ENCODE assay signal across 23 cellular contexts in the genomic region with DNA sequence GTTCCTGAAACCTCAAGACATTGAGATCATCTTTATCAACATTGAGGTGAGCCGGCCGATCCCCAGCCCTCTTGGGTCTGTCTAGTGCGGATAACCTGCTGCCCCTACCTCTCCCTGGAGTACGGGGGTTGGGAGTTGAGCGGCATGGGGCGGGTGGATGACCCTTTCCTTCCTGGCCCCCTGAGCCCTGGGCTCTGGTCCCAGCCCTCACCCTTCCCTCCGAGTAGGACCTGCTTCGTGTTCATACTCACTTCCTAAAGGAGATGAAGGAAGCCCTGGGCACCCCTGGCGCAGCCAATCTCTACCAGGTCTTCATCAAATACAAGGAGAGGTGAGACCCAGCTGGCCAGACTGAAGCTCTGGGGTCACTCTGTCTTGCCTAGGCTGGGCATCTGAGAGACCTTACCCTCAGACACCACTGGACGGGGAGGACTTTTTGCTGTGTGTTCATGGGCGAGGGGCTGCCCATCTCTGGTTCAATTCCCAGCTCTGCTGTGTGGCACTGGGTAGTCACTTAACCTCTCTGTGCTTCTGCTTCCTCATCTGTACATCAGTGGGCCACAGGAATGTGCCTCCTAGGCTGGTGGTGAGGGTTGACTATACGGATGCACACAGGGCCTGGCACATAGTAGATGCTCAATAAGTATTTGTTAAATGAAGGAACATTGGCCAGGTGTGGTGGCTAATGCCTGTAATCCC. TPM values are rescaled to one million over a fixed set of nuclear protein-coding genes. Genes with fewer than 3 reads are reported as not detected.
A peak's percentile ranks its signal among the peaks of the same experiment; 100 is the strongest.
DNase-seq lines count a peak whose midpoint lies in the region; ATAC-seq lines count a peak whose summit lies in the region.
"Had no signal": no experiment of that assay in that cellular context is flagged by ENCODE, and none has a peak within 500 bp of the region (broad histone marks: within the 10 kb centered on the region; RNA-seq: fewer than 3 reads in every experiment).

No MANE protein-coding gene starts in this region.

- H3K4me2 ChIP-seq in mesendoderm (ENCODE audit: low read length), result no peak overlapping the region
- H3K4me2 ChIP-seq: SK-N-SH had no signal

- H2BK15ac ChIP-seq in mesendoderm (replicated peaks; ENCODE audit: low read depth), result no peak overlapping the region

- H3K4me1 ChIP-seq in CD4-positive, alpha-beta memory T cell (ENCODE audit: insufficient read depth, low read length), result no peaks in the 10 kb centered on the region
- H3K4me1 ChIP-seq in mesendoderm (ENCODE audit: control insufficient read depth, low read depth, low read length), result no peaks in the 10 kb centered on the region

- intact Hi-C loops in CD4-positive, alpha-beta memory T cell (cut with micrococcal nuclease), result no loop called here
- intact Hi-C loops in sciatic nerve (cut with DNase I), result no loop called here

- H2BK120ac ChIP-seq in mesendoderm (ENCODE audit: low read depth, low read length), result no peak overlapping the region

- H4K5ac ChIP-seq in mesendoderm (ENCODE audit: low read length), result no peak overlapping the region

- H2AK5ac ChIP-seq in mesendoderm (ENCODE audit: low read length), result no peak overlapping the region

- peaks cover 83% of the 10 kb centered on the region for H3K36me3 Mint-ChIP-seq in activated T-cell treated with anti-CD3 and anti-CD28 coated beads, Interleukin-2, amount 50 U/mL, for 24 hours (ENCODE audit: low read depth)
- H3K36me3 Mint-ChIP-seq in activated T-cell treated with anti-CD3 and anti-CD28 coated beads, Interleukin-2, amount 50 U/mL, for 4 hours (ENCODE audit: insufficient read depth), result peaks cover 42% of the 10 kb centered on the region
- H3K36me3 Mint-ChIP-seq in CD4-positive, alpha-beta memory T cell, result peaks cover 63 to 70% of the 10 kb centered on the region in 2 donors
- H3K36me3 Mint-ChIP-seq in central memory CD8-positive, alpha-beta T cell (ENCODE audit: insufficient read depth), result peaks cover 59% of the 10 kb centered on the region

- H3K18ac ChIP-seq in mesendoderm (ENCODE audit: low read length), result no peak overlapping the region

- H3K79me2 ChIP-seq in mesendoderm (ENCODE audit: control insufficient read depth, insufficient read depth, low read length), result no peaks in the 10 kb centered on the region

- no peak for ATAC-seq in activated T-cell treated with anti-CD3 and anti-CD28 coated beads, Interleukin-2, amount 50 U/mL, for 4 hours
- no peak for ATAC-seq in central memory CD8-positive, alpha-beta T cell (replicated peaks; ENCODE audit: extremely low read depth, poor library complexity, severe bottlenecking)
- ATAC-seq in sciatic nerve, result no peak

- H3K9me3 Mint-ChIP-seq in activated T-cell treated with anti-CD3 and anti-CD28 coated beads, Interleukin-2, amount 50 U/mL, for 24 hours, result no peaks in the 10 kb centered on the region
- no peaks in the 10 kb centered on the region for H3K9me3 Mint-ChIP-seq in activated T-cell treated with anti-CD3 and anti-CD28 coated beads, Interleukin-2, amount 50 U/mL, for 4 hours
- no peaks in the 10 kb centered on the region for H3K9me3 Mint-ChIP-seq in CD4-positive, alpha-beta memory T cell
- no peaks in the 10 kb centered on the region for H3K9me3 Mint-ChIP-seq in central memory CD8-positive, alpha-beta T cell

- CTCF ChIA-PET in CD4-positive, alpha-beta memory T cell (lab: Charles Lee; ENCODE audit: partially characterized antibody), result interaction anchor here (0.9 kb wide), 1 partner anchor 22 kb away, joined by 3 read pairs; no protein-coding TSS in a partner anchor

- H3K56ac ChIP-seq in mesendoderm (ENCODE audit: low read length), result no peak overlapping the region

- no peak overlapping the region for H3K4me3 Mint-ChIP-seq in activated T-cell treated with anti-CD3 and anti-CD28 coated beads, Interleukin-2, amount 50 U/mL, for 24 hours
- no peak overlapping the region for H3K4me3 Mint-ChIP-seq in activated T-cell treated with anti-CD3 and anti-CD28 coated beads, Interleukin-2, amount 50 U/mL, for 4 hours
- no peak overlapping the region for H3K4me3 Mint-ChIP-seq in CD4-positive, alpha-beta memory T cell
- H3K4me3 Mint-ChIP-seq in central memory CD8-positive, alpha-beta T cell, result no peak overlapping the region
- H3K4me3 Mint-ChIP-seq: B cell, CD14-positive monocyte, HFFc6 had no signal

- DNase-seq in activated T-cell treated with anti-CD3 and anti-CD28 coated beads, Interleukin-2, amount 50 U/mL, for 24 hours, result no peak
- no peak for DNase-seq in activated T-cell treated with anti-CD3 and anti-CD28 coated beads, Interleukin-2, amount 50 U/mL, for 4 hours
- DNase-seq in CD4-positive, alpha-beta memory T cell, result no peak
- DNase-seq in central memory CD8-positive, alpha-beta T cell (ENCODE audit: low spot score in 2 of 2), result no peak
- peak; percentile 37 for DNase-seq in sciatic nerve (ENCODE audit: low spot score)
- no peak for DNase-seq in EL
- no peak for DNase-seq in mesendoderm
- DNase-seq: COR-L47, DMS79, H7, HFFc6, KG1, NCI-H1092, NCI-H1436, NCI-H2029, NCI-H2227 treated with DMSO at 0.1 percent for 48 hours, NCI-H510A, NCI-H748 treated with DMSO at 0.1 percent for 48 hours, SHP77 treated with DMSO at 0.1 percent for 48 hours, SK-N-SH had no signal

- peaks cover 78% of the 10 kb centered on the region for H3K36me3 ChIP-seq in CD4-positive, alpha-beta memory T cell (ENCODE audit: insufficient read depth, low read length)
- no peaks in the 10 kb centered on the region for H3K36me3 ChIP-seq in mesendoderm (ENCODE audit: control insufficient read depth, insufficient read depth, low read length)

- peak overlapping the region; percentile 26 for H3K27ac Mint-ChIP-seq in activated T-cell treated with anti-CD3 and anti-CD28 coated beads, Interleukin-2, amount 50 U/mL, for 24 hours
- peak overlapping the region in 4 of 7 donors; percentile 36 to 64 (median 48) for H3K27ac Mint-ChIP-seq in CD4-positive, alpha-beta memory T cell
- H3K27ac Mint-ChIP-seq in central memory CD8-positive, alpha-beta T cell (ENCODE audit: low read depth), result peak overlapping the region; percentile 76
- H3K27ac Mint-ChIP-seq: B cell, HFFc6 had no signal

- H3K27me3 ChIP-seq in CD4-positive, alpha-beta memory T cell (ENCODE audit: insufficient read depth, low read length), result no peaks in the 10 kb centered on the region
- no peaks in the 10 kb centered on the region for H3K27me3 ChIP-seq in mesendoderm (ENCODE audit: insufficient read depth, low read length, poor library complexity)

- H3K23ac ChIP-seq in mesendoderm (ENCODE audit: low read length), result no peak overlapping the region

- H3K79me1 ChIP-seq in mesendoderm (ENCODE audit: low read length), result no peaks in the 10 kb centered on the region

- H3K9ac ChIP-seq in mesendoderm (ENCODE audit: low read length), result no peak overlapping the region
- H3K9ac ChIP-seq: SK-N-SH had no signal

- no peak overlapping the region for H2BK5ac ChIP-seq in mesendoderm (ENCODE audit: low read length)

- no peak overlapping the region for H4K8ac ChIP-seq in mesendoderm (ENCODE audit: low read depth, low read length)

- POLR2A ChIA-PET in CD4-positive, alpha-beta memory T cell (lab: Charles Lee; ENCODE audit: partially characterized antibody), result no interaction called here

- WGBS in mesendoderm (ENCODE audit: extremely low coverage, insufficient coverage, low lambda C conversion rate), result no CpG with 5 or more reads among the region's 12 CpGs

- H3K4me3 ChIP-seq in CD4-positive, alpha-beta memory T cell (ENCODE audit: low read length in 2 of 2), result no peak overlapping the region
- H3K4me3 ChIP-seq in mesendoderm (ENCODE audit: low read length), result no peak overlapping the region

- H3K4ac ChIP-seq in mesendoderm (ENCODE audit: low read depth, low read length), result no peak overlapping the region

- no peaks in the 10 kb centered on the region for H3K27me3 Mint-ChIP-seq in activated T-cell treated with anti-CD3 and anti-CD28 coated beads, Interleukin-2, amount 50 U/mL, for 24 hours
- H3K27me3 Mint-ChIP-seq in activated T-cell treated with anti-CD3 and anti-CD28 coated beads, Interleukin-2, amount 50 U/mL, for 4 hours (ENCODE audit: low read depth), result no peaks in the 10 kb centered on the region
- H3K27me3 Mint-ChIP-seq in CD4-positive, alpha-beta memory T cell, result no peaks in the 10 kb centered on the region
- no peaks in the 10 kb centered on the region for H3K27me3 Mint-ChIP-seq in central memory CD8-positive, alpha-beta T cell
- H3K27me3 Mint-ChIP-seq: B cell had no signal

- no peaks in the 10 kb centered on the region for H3K9me3 ChIP-seq in CD4-positive, alpha-beta memory T cell (ENCODE audit: control insufficient read depth in 1 of 2, low read length in 2 of 2)
- H3K9me3 ChIP-seq: SK-N-SH had no signal

- peaks cover 7% of the 10 kb centered on the region for H3K4me1 Mint-ChIP-seq in activated T-cell treated with anti-CD3 and anti-CD28 coated beads, Interleukin-2, amount 50 U/mL, for 24 hours (ENCODE audit: low read depth)
- H3K4me1 Mint-ChIP-seq in activated T-cell treated with anti-CD3 and anti-CD28 coated beads, Interleukin-2, amount 50 U/mL, for 4 hours (ENCODE audit: low read depth), result peaks cover 5% of the 10 kb centered on the region
- H3K4me1 Mint-ChIP-seq in CD4-positive, alpha-beta memory T cell, result peaks cover 2 to 10% (median 6%) of the 10 kb centered on the region in 4 donors
- peaks cover 11% of the 10 kb centered on the region for H3K4me1 Mint-ChIP-seq in central memory CD8-positive, alpha-beta T cell

- no peak overlapping the region for H3K27ac ChIP-seq in CD4-positive, alpha-beta memory T cell (ENCODE audit: low read depth, low read length)
- H3K27ac ChIP-seq in mesendoderm (ENCODE audit: low read depth, low read length), result no peak overlapping the region
- H3K27ac ChIP-seq: RWPE1 had no signal

RNA-seq across cellular contexts. Expression of gene VAV1, which starts 52.7 kb away (rescaled TPM):
- 10 to 100 TPM; 65.7 to 75.6 (median 70.7) TPM for total RNA-seq in activated T-cell treated with anti-CD3 and anti-CD28 coated beads, Interleukin-2, amount 50 U/mL, for 4 hours
- 10 to 100 TPM; 82.5 to 87.6 TPM for total RNA-seq in CD4-positive, alpha-beta memory T cell
- polyA plus RNA-seq in CD4-positive, alpha-beta memory T cell, result 10 to 100 TPM; 16.0 to 23.9 TPM
- 12.7 TPM for total RNA-seq in sciatic nerve
- 1.0 TPM for polyA plus RNA-seq in mesendoderm (2013, experiment 1 of 2)
- 0.92 TPM for polyA plus RNA-seq in mesendoderm (2013, experiment 2 of 2)
- total RNA-seq: HFFc6 had no signal

RNA-seq across cellular contexts. Expression of gene SH2D3A, which starts 58.0 kb away (rescaled TPM):
- total RNA-seq in activated T-cell treated with anti-CD3 and anti-CD28 coated beads, Interleukin-2, amount 50 U/mL, for 4 hours, result 10 to 100 TPM; 24.6 to 27.8 (median 27.4) TPM
- 10 to 100 TPM; 59.3 to 64.3 TPM for total RNA-seq in CD4-positive, alpha-beta memory T cell
- 10 to 100 TPM; 26.9 to 37.9 TPM for polyA plus RNA-seq in CD4-positive, alpha-beta memory T cell
- total RNA-seq in sciatic nerve, result 0.45 TPM
- polyA plus RNA-seq in mesendoderm (2013, experiment 1 of 2), result 39.0 TPM
- 41.0 TPM for polyA plus RNA-seq in mesendoderm (2013, experiment 2 of 2)
- total RNA-seq: HFFc6 had no signal
- polyA plus RNA-seq: CD14-positive monocyte had no signal

Comparison
In these comparisons a context has a peak if more than half of its experiments do, and no peak if none do; other contexts are left out.
1. H3K27ac Mint-ChIP-seq: peak in every context shown above with its lines; median percentile 76 in central memory CD8-positive, alpha-beta T cell; 48 in CD4-positive, alpha-beta memory T cell; 26 in activated T-cell treated with anti-CD3 and anti-CD28 coated beads, Interleukin-2, amount 50 U/mL, for 24 hours.
2. RNA of gene SH2D3A, which starts 58.0 kb away (total RNA-seq): 59.3 to 64.3 TPM in CD4-positive, alpha-beta memory T cell and 24.6 to 27.8 TPM in activated T-cell treated with anti-CD3 and anti-CD28 coated beads, Interleukin-2, amount 50 U/mL, for 4 hours; 0.45 TPM in sciatic nerve (single experiment); every median in the first group is over 10 times any median in the second.